1 cellular context compared by ENCODE assay signal in the genomic region with DNA sequence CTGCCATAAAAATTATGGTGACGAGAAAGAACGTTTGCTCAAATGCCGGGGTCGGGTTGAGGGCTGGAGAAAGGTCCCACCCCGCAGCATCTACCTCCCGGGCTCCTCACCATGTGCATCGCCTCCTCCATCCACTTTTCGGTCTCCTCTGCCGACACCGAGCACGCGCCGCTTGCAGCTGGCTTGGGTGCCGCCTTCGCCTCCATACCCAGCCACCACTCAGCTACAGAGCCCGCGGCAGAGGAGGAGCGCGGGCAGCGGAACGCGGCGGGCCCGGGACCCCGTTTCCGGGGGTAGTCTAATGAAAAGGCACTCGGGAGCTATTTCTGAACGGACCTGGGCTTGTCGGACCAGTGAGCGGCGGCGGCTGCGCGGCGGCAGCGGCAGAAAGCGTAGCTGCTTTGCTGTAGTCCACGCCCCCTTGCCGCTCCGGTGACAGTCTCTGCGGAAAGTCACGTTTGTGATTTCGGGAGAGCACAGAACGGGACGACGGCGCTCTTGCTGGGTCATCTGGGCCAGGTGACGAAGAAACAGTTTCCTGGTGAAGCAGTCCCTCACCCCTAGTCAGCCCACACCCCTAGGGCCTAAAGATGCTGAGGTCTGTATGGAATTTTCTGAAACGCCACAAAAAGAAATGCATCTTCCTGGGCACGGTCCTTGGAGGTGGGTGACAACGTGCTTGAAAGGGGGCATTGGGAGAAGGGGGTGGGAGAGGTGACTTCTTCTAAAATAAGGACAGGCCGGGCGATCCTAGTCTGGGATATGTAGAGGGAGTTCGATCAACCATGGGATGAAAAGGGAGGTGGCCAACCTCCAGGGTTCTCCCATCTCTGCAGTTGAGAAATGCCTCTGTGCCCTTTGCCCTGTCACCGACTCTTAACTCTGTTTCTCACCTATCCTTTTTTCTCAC.
TF ChIP-seq lines count a peak whose summit lies in the region.

Gene ADAT2, minus strand, starts transcription at position 243 of the 910 bp plus-strand sequence. Its CDS starts 37 bp downstream, at position 206.
Gene PEX3, plus strand, starts transcription at position 353 of the 910 bp plus-strand sequence. Its CDS starts 238 bp downstream, at position 591.

TF ChIP-seq in IMR-90, 13 proteins besides CTCF, POLR2A, EP300 and RAD21 (continued from another document):
- TF ChIP-seq MXI1 (IDR thresholded peaks at IDR 0.05; ENCODE audit: borderline replicate concordance, low read depth, low read length) (peak; percentile 90; the same call in 1 of the 2 replicates), FOS (IDR thresholded peaks at IDR 0.05; ENCODE audit: low read depth, low read length) (no peak), BHLHE40 (IDR thresholded peaks at IDR 0.05; ENCODE audit: low read depth, low read length) (peak; percentile 67), NFE2L2 (IDR thresholded peaks at IDR 0.05; ENCODE audit: low read depth, low read length) (0 out of 2 replicates have a peak, but pooled peaks have one; percentile 26), ELK1 (IDR thresholded peaks at IDR 0.05; ENCODE audit: borderline replicate concordance, low read depth, low read length) (no peak), RCOR1 (IDR thresholded peaks at IDR 0.05; ENCODE audit: insufficient replicate concordance, low read length) (peak; percentile 71)
- TF ChIP-seq, protein P1, sequence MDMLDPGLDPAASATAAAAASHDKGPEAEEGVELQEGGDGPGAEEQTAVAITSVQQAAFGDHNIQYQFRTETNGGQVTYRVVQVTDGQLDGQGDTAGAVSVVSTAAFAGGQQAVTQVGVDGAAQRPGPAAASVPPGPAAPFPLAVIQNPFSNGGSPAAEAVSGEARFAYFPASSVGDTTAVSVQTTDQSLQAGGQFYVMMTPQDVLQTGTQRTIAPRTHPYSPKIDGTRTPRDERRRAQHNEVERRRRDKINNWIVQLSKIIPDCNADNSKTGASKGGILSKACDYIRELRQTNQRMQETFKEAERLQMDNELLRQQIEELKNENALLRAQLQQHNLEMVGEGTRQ (IDR thresholded peaks at IDR 0.05; ENCODE audit: low read depth, low read length) = no peak; the same call in none of the 2 replicates
